In genomic region chr1:38803647-38804046, GRCh38 we compare ENCODE assay signal across 9 cellular contexts. TPM values are rescaled to one million over a fixed set of nuclear protein-coding genes. Genes with fewer than 3 reads are reported as not detected.
DNase-seq lines count a peak whose midpoint lies in the region; ATAC-seq and TF ChIP-seq lines count a peak whose summit lies in the region.
"Had no signal": no experiment of that assay in that cellular context is flagged by ENCODE, and none has a peak within 500 bp of the region (broad histone marks: within the 10 kb centered on the region; RNA-seq: fewer than 3 reads in every experiment).

No MANE protein-coding gene starts in this region.

- H3K36me3 Mint-ChIP-seq in chondrocyte (ENCODE audit: low read depth), result peaks cover 2% of the 10 kb centered on the region

- no peaks in the 10 kb centered on the region for H3K36me3 ChIP-seq in BE2C
- H3K36me3 ChIP-seq: gastrocnemius medialis had no signal

- no peak for ATAC-seq in GM21381 (IDR thresholded peaks at IDR 0.05; ENCODE audit: unreplicated experiment)
- ATAC-seq in GM18498 (IDR thresholded peaks at IDR 0.05; ENCODE audit: unreplicated experiment), result no peak
- ATAC-seq: gastrocnemius medialis had no signal

- no peaks in the 10 kb centered on the region for H3K4me1 ChIP-seq in BE2C

- H3K4me1 Mint-ChIP-seq in chondrocyte (ENCODE audit: low read depth), result peaks cover 3% of the 10 kb centered on the region

- no peaks in the 10 kb centered on the region for H3K9me3 ChIP-seq in BE2C
- H3K9me3 ChIP-seq: gastrocnemius medialis had no signal

- H3K27ac Mint-ChIP-seq in chondrocyte (ENCODE audit: unreplicated experiment), result no peak overlapping the region

- H3K4me3 ChIP-seq in BE2C (ENCODE audit: low read depth, low read length), result peak overlapping the region; percentile 4; the same call in 1 of the 2 replicates
- H3K4me3 ChIP-seq in HFF-Myc (replicated peaks; ENCODE audit: low read depth, low read length), result 0 out of 2 replicates have a peak overlapping the region, but pooled peaks have one; percentile 13

- DNase-seq in BE2C (no peak), HFF-Myc (ENCODE audit: extremely low read depth, low read depth) (no peak), chondrocyte (ENCODE audit: low spot score) (no peak), myocyte (ENCODE audit: low read depth) (peak; percentile 16), H4 (ENCODE audit: low spot score) (no peak), A172 (ENCODE audit: low spot score) (no peak)
- DNase-seq: gastrocnemius medialis had no signal

- H3K27me3 ChIP-seq in BE2C, result peaks cover 14% of the 10 kb centered on the region

- peaks cover 4% of the 10 kb centered on the region for H3K9me3 Mint-ChIP-seq in chondrocyte (ENCODE audit: low read depth)

- H3K4me3 Mint-ChIP-seq in chondrocyte (ENCODE audit: unreplicated experiment), result peak overlapping the region; percentile 44

- peaks cover 60% of the 10 kb centered on the region for H3K27me3 Mint-ChIP-seq in chondrocyte (ENCODE audit: low read depth)

- TF ChIP-seq CTCF in BE2C (IDR thresholded peaks at IDR 0.05; ENCODE audit: low read depth, low read length) (no peak), HFF-Myc (IDR thresholded peaks at IDR 0.05; ENCODE audit: low read depth, low read length, missing control alignments) (no peak), chondrocyte (IDR thresholded peaks at IDR 0.05) (no peak)

RNA-seq across cellular contexts. Expression of gene RRAGC, which starts 55.9 kb away (rescaled TPM):
- polyA plus RNA-seq in BE2C (2012; ENCODE audit: insufficient read depth, insufficient read length, low read depth), result 14.0 TPM
- total RNA-seq in chondrocyte, result 51.7 to 71.7 TPM (median 71.2 TPM) in 3 replicates
- total RNA-seq in myocyte, result 15.0 and 22.3 TPM in 2 replicates
- 38.9 TPM for polyA plus RNA-seq in myocyte (2012)
- 13.0 and 17.3 TPM in 2 replicates for total RNA-seq in H4 (2014; rRNA removed; shearing (Covaris generic))
- 26.0 and 35.3 TPM in 2 replicates for total RNA-seq in A172 (2014; rRNA removed; shearing (Covaris generic))
